In the genomic region with DNA sequence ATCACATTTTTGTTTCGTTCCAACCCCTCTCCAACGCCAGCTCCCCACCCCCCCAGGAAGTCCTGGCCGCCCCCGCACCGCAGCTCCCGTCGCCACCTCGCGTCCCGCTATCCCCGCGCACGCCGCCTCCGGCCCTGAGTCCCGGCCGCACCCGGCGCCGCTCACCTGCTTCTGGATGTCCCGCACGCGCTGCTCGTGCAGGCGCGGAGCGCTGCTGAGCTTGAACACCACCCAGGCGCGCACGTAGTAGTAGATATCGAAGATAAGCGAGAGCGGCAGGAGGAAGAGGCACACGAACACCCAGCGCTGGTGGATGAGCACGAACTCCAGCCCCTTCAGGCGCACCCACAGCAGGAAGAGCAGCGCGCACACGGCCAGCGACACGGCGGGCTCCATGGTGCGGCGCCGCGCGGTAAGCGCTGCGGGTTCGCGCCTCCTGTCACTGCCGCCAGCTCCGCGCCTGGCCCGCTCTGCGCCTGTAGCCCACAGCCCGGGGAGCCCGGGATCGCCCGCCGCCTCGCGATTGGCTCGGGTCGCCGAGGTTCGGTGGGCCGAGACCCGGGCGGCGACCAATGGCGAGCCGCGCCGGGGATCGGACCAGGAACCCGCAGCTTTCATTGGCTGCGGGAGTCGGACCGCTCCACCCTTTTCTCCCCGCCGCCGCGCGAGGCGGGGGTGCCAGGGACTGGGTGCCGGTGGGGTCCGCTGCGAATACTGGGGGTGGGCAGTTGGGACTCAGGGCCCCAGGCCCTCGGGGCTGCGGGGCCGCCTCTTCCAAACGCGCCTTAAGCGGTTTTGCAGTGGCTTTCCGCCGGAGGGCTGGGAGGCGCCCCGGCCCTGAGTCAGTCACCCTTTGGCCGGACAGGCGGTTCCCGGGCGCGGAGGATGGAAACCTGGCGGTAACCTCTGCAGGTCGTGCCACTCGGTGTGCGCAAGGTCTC, we compare ENCODE assay signal across 1 cellular context.
TF ChIP-seq lines count a peak whose summit lies in the region.

TSS of gene DHCR24 (minus strand) at position 472 of the 941 bp plus-strand sequence. CDS start at position 396, 76 bp downstream.

TF ChIP-seq in HepG2, 621 proteins besides CTCF, POLR2A, EP300 and RAD21 (continued from another document and continues in another):
- TF ChIP-seq, protein P1, sequence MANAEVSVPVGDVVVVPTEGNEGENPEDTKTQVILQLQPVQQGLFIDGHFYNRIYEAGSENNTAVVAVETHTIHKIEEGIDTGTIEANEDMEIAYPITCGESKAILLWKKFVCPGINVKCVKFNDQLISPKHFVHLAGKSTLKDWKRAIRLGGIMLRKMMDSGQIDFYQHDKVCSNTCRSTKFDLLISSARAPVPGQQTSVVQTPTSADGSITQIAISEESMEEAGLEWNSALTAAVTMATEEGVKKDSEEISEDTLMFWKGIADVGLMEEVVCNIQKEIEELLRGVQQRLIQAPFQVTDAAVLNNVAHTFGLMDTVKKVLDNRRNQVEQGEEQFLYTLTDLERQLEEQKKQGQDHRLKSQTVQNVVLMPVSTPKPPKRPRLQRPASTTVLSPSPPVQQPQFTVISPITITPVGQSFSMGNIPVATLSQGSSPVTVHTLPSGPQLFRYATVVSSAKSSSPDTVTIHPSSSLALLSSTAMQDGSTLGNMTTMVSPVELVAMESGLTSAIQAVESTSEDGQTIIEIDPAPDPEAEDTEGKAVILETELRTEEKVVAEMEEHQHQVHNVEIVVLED (CRISPR knock-in tag; IDR thresholded peaks at IDR 0.05; ENCODE audit: borderline replicate concordance) = no peak
- no peak; the same call in 1 of the 2 replicates for TF ChIP-seq ZNF580 (CRISPR knock-in tag; IDR thresholded peaks at IDR 0.05; ENCODE audit: borderline replicate concordance, low read depth)
- TF ChIP-seq, protein P2, sequence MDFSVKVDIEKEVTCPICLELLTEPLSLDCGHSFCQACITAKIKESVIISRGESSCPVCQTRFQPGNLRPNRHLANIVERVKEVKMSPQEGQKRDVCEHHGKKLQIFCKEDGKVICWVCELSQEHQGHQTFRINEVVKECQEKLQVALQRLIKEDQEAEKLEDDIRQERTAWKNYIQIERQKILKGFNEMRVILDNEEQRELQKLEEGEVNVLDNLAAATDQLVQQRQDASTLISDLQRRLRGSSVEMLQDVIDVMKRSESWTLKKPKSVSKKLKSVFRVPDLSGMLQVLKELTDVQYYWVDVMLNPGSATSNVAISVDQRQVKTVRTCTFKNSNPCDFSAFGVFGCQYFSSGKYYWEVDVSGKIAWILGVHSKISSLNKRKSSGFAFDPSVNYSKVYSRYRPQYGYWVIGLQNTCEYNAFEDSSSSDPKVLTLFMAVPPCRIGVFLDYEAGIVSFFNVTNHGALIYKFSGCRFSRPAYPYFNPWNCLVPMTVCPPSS (IDR thresholded peaks at IDR 0.05) = no peak
- peak; percentile 49; the same call in 1 of the 2 replicates for TF ChIP-seq ZNF225 (CRISPR knock-in tag; IDR thresholded peaks at IDR 0.05)
- peak; percentile 5; the same call in 1 of the 2 replicates for TF ChIP-seq ZNF121 (CRISPR knock-in tag; IDR thresholded peaks at IDR 0.05)
- TF ChIP-seq TFE3 (CRISPR knock-in tag; IDR thresholded peaks at IDR 0.05) = peak; percentile 17; the same call in 1 of the 2 replicates
- TF ChIP-seq, protein P3, sequence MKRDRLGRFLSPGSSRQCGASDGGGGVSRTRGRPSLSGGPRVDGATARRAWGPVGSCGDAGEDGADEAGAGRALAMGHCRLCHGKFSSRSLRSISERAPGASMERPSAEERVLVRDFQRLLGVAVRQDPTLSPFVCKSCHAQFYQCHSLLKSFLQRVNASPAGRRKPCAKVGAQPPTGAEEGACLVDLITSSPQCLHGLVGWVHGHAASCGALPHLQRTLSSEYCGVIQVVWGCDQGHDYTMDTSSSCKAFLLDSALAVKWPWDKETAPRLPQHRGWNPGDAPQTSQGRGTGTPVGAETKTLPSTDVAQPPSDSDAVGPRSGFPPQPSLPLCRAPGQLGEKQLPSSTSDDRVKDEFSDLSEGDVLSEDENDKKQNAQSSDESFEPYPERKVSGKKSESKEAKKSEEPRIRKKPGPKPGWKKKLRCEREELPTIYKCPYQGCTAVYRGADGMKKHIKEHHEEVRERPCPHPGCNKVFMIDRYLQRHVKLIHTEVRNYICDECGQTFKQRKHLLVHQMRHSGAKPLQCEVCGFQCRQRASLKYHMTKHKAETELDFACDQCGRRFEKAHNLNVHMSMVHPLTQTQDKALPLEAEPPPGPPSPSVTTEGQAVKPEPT (CRISPR knock-in tag; IDR thresholded peaks at IDR 0.05; ENCODE audit: low read depth) = 0 out of 2 replicates have a peak, but pooled peaks have one; percentile 7
- TF ChIP-seq PRDM4 (CRISPR knock-in tag; IDR thresholded peaks at IDR 0.05; ENCODE audit: borderline replicate concordance) = no peak
- peak; percentile 97 for TF ChIP-seq RBFOX2 (IDR thresholded peaks at IDR 0.05; ENCODE audit: low read depth, low read length)
- TF ChIP-seq ZNF382 (CRISPR knock-in tag; IDR thresholded peaks at IDR 0.05; ENCODE audit: borderline replicate concordance) = no peak
- TF ChIP-seq, protein P4, sequence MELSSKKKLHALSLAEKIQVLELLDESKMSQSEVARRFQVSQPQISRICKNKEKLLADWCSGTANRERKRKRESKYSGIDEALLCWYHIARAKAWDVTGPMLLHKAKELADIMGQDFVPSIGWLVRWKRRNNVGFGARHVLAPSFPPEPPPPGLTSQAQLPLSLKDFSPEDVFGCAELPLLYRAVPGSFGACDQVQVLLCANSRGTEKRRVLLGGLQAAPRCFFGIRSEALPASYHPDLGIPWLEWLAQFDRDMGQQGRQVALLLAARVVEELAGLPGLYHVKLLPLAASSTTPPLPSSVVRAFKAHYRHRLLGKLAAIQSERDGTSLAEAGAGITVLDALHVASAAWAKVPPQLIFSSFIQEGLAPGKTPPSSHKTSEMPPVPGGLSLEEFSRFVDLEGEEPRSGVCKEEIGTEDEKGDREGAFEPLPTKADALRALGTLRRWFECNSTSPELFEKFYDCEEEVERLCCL (CRISPR knock-in tag; IDR thresholded peaks at IDR 0.05; ENCODE audit: borderline replicate concordance) = no peak
- peak; percentile 74; the same call in 1 of the 2 replicates for TF ChIP-seq ZNF788 (CRISPR knock-in tag; IDR thresholded peaks at IDR 0.05; ENCODE audit: borderline replicate concordance)
- peak; percentile 90 for TF ChIP-seq KDM5B (CRISPR knock-in tag; IDR thresholded peaks at IDR 0.05; ENCODE audit: borderline replicate concordance)
- TF ChIP-seq ZSCAN31 (CRISPR knock-in tag; IDR thresholded peaks at IDR 0.05; ENCODE audit: low read depth) = peak; percentile 69; the same call in 1 of the 2 replicates
- peak; percentile 60; the same call in 1 of the 2 replicates for TF ChIP-seq BRD4 (CRISPR knock-in tag; IDR thresholded peaks at IDR 0.05)
- TF ChIP-seq KLF6 (CRISPR knock-in tag; IDR thresholded peaks at IDR 0.05) = peak; percentile 74
- peak; percentile 89 for TF ChIP-seq ZNF224 (CRISPR knock-in tag; IDR thresholded peaks at IDR 0.05)
- TF ChIP-seq ZNF383 (CRISPR knock-in tag; IDR thresholded peaks at IDR 0.05; ENCODE audit: borderline replicate concordance) = no peak
- TF ChIP-seq ZNF792 (CRISPR knock-in tag; IDR thresholded peaks at IDR 0.05) = 0 out of 2 replicates have a peak, but pooled peaks have one; percentile 12
- no peak for TF ChIP-seq SKI (IDR thresholded peaks at IDR 0.05; ENCODE audit: partially characterized antibody)
- TF ChIP-seq, protein P5, sequence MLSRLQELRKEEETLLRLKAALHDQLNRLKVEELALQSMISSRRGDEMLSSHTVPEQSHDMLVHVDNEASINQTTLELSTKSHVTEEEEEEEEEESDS (CRISPR knock-in tag; IDR thresholded peaks at IDR 0.05; ENCODE audit: borderline replicate concordance) = no peak
- TF ChIP-seq HOXA7 (CRISPR knock-in tag; IDR thresholded peaks at IDR 0.05) = no peak
- no peak for TF ChIP-seq ISX (CRISPR knock-in tag; conservative IDR thresholded peaks at IDR 0.05)
- TF ChIP-seq MBD4 (IDR thresholded peaks at IDR 0.05; ENCODE audit: borderline replicate concordance, low read length) = no peak
- TF ChIP-seq PHB2 (IDR thresholded peaks at IDR 0.05; ENCODE audit: partially characterized antibody) = no peak
- no peak for TF ChIP-seq BRF2 (CRISPR knock-in tag; IDR thresholded peaks at IDR 0.05)
- no peak for TF ChIP-seq EHMT2 (IDR thresholded peaks at IDR 0.05; ENCODE audit: borderline replicate concordance, low read depth, low read length)
- TF ChIP-seq ZNF678 (CRISPR knock-in tag; IDR thresholded peaks at IDR 0.05) = no peak
- peak; percentile 38; the same call in 1 of the 2 replicates for TF ChIP-seq ZGPAT (CRISPR knock-in tag; IDR thresholded peaks at IDR 0.05)
- TF ChIP-seq KDM6A (CRISPR knock-in tag; IDR thresholded peaks at IDR 0.05; ENCODE audit: low read depth) = no peak
- 0 out of 2 replicates have a peak, but pooled peaks have one; percentile 63 for TF ChIP-seq ZFP36L1 (CRISPR knock-in tag; IDR thresholded peaks at IDR 0.05)
- no peak for TF ChIP-seq SMAD1 (CRISPR knock-in tag; IDR thresholded peaks at IDR 0.05; ENCODE audit: borderline replicate concordance, low read depth)
- TF ChIP-seq TBX2 (CRISPR knock-in tag; IDR thresholded peaks at IDR 0.05; ENCODE audit: borderline replicate concordance) = peak; percentile 56; the same call in 1 of the 2 replicates
- TF ChIP-seq RORA (CRISPR knock-in tag; IDR thresholded peaks at IDR 0.05) = no peak
- TF ChIP-seq, protein P6, sequence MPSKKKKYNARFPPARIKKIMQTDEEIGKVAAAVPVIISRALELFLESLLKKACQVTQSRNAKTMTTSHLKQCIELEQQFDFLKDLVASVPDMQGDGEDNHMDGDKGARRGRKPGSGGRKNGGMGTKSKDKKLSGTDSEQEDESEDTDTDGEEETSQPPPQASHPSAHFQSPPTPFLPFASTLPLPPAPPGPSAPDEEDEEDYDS (CRISPR knock-in tag; IDR thresholded peaks at IDR 0.05) = peak; percentile 95
- no peak for TF ChIP-seq KDM1A (CRISPR knock-in tag; IDR thresholded peaks at IDR 0.05)
- no peak for TF ChIP-seq ZBTB37 (CRISPR knock-in tag; IDR thresholded peaks at IDR 0.05)
- TF ChIP-seq SIX4 (CRISPR knock-in tag; IDR thresholded peaks at IDR 0.05) = no peak
- peak; percentile 70 for TF ChIP-seq ZFY (CRISPR knock-in tag; IDR thresholded peaks at IDR 0.05)
- no peak for TF ChIP-seq RFX3 (CRISPR knock-in tag; IDR thresholded peaks at IDR 0.05)
- TF ChIP-seq RNF2 (conservative IDR thresholded peaks at IDR 0.05; ENCODE audit: low read depth) = 0 out of 2 replicates have a peak, but pooled peaks have one; percentile 38
